ENCODE assay signal across 8 cellular contexts in genomic region chr12:131860472-131861260, GRCh38. TPM values are rescaled to one million over a fixed set of nuclear protein-coding genes. Genes with fewer than 3 reads are reported as not detected.
DNase-seq lines count a peak whose midpoint lies in the region; ATAC-seq and TF ChIP-seq lines count a peak whose summit lies in the region.

No MANE protein-coding gene starts in this region.

- no peaks in the 10 kb centered on the region for H3K79me2 ChIP-seq in hepatocyte

- no peaks in the 10 kb centered on the region for H4K20me1 ChIP-seq in hepatocyte (ENCODE audit: insufficient read depth, poor library complexity, severe bottlenecking)

- 35% methylated on average over 18 of the region's 22 CpGs for WGBS in hepatocyte (ENCODE audit: low lambda C conversion rate, missing lambda C conversion rate)

- no peak overlapping the region for H3K4me3 Mint-ChIP-seq in activated naive CD8-positive, alpha-beta T cell treated with anti-CD3 and anti-CD28 coated beads for 36 hours
- no peak overlapping the region for H3K4me3 Mint-ChIP-seq in stimulated activated memory B cell treated with anti-CD40 and anti-IgM and Interleukin-4, amounts not matched to agents 10 μg/mL and 1 μg/mL and 100 μg/mL, for 72 hours

- H3K27ac ChIP-seq in hepatocyte, result peak overlapping the region; percentile 88

- peak; percentile 40 for DNase-seq in NCI-H146 treated with DMSO at 0.1 percent for 48 hours (lab: John Stamatoyannopoulos, UW; ENCODE audit: unreplicated experiment)
- no peak for DNase-seq in activated naive CD8-positive, alpha-beta T cell treated with anti-CD3 and anti-CD28 coated beads for 36 hours
- DNase-seq in hepatocyte (ENCODE audit: low spot score), result peak; percentile 90
- no peak for DNase-seq in cerebellar cortex (ENCODE audit: low spot score)

- H3K4me1 Mint-ChIP-seq in activated naive CD8-positive, alpha-beta T cell treated with anti-CD3 and anti-CD28 coated beads for 36 hours, result no peaks in the 10 kb centered on the region
- H3K4me1 Mint-ChIP-seq in stimulated activated memory B cell treated with anti-CD40 and anti-IgM and Interleukin-4, amounts not matched to agents 10 μg/mL and 1 μg/mL and 100 μg/mL, for 72 hours, result peaks cover 6% of the 10 kb centered on the region

- no peak overlapping the region for H3K4me3 ChIP-seq in hepatocyte

- no peaks in the 10 kb centered on the region for H3K36me3 Mint-ChIP-seq in activated naive CD8-positive, alpha-beta T cell treated with anti-CD3 and anti-CD28 coated beads for 36 hours
- H3K36me3 Mint-ChIP-seq in stimulated activated memory B cell treated with anti-CD40 and anti-IgM and Interleukin-4, amounts not matched to agents 10 μg/mL and 1 μg/mL and 100 μg/mL, for 72 hours, result no peaks in the 10 kb centered on the region

- H3K27me3 ChIP-seq in hepatocyte, result no peaks in the 10 kb centered on the region

- peak overlapping the region; percentile 29 for H3K9ac ChIP-seq in ES-I3 (ENCODE audit: low read depth, low read length)

- H3K36me3 ChIP-seq in ES-I3 (ENCODE audit: insufficient read depth, low read length) (no peaks in the 10 kb centered on the region), hepatocyte (replicated peaks; ENCODE audit: insufficient read depth, low read depth) (no peaks in the 10 kb centered on the region)

- H3K4me1 ChIP-seq in ES-I3 (ENCODE audit: insufficient read depth, low read length) (peaks cover 14% of the 10 kb centered on the region), hepatocyte (ENCODE audit: insufficient read depth) (peaks cover 21% of the 10 kb centered on the region)

- no peaks in the 10 kb centered on the region for H3K9me3 Mint-ChIP-seq in activated naive CD8-positive, alpha-beta T cell treated with anti-CD3 and anti-CD28 coated beads for 36 hours
- no peaks in the 10 kb centered on the region for H3K9me3 Mint-ChIP-seq in stimulated activated memory B cell treated with anti-CD40 and anti-IgM and Interleukin-4, amounts not matched to agents 10 μg/mL and 1 μg/mL and 100 μg/mL, for 72 hours

- no peaks in the 10 kb centered on the region for H3K9me2 ChIP-seq in hepatocyte (replicated peaks; ENCODE audit: insufficient read depth)

- no peaks in the 10 kb centered on the region for H3K9me3 ChIP-seq in ES-I3 (ENCODE audit: control insufficient read depth, insufficient read depth, low read length)
- H3K9me3 ChIP-seq in hepatocyte (ENCODE audit: low read depth), result no peaks in the 10 kb centered on the region

- H2AFZ ChIP-seq in hepatocyte, result peak overlapping the region; percentile 52

- peaks cover 12% of the 10 kb centered on the region for H3K27me3 Mint-ChIP-seq in activated naive CD8-positive, alpha-beta T cell treated with anti-CD3 and anti-CD28 coated beads for 36 hours
- peaks cover 53% of the 10 kb centered on the region for H3K27me3 Mint-ChIP-seq in stimulated activated memory B cell treated with anti-CD40 and anti-IgM and Interleukin-4, amounts not matched to agents 10 μg/mL and 1 μg/mL and 100 μg/mL, for 72 hours

- no peak for TF ChIP-seq CTCF in hepatocyte (IDR thresholded peaks at IDR 0.05; ENCODE audit: poor library complexity)

- ATAC-seq in stimulated activated memory B cell treated with anti-CD40 and anti-IgM and Interleukin-4, amounts not matched to agents 10 μg/mL and 1 μg/mL and 100 μg/mL, for 72 hours, result peak; percentile 35
- ATAC-seq in HG02588 (IDR thresholded peaks at IDR 0.05; ENCODE audit: unreplicated experiment) (no peak), HG02571 (IDR thresholded peaks at IDR 0.05; ENCODE audit: unreplicated experiment) (no peak)

- peak overlapping the region; percentile 54 for H3K27ac Mint-ChIP-seq in activated naive CD8-positive, alpha-beta T cell treated with anti-CD3 and anti-CD28 coated beads for 36 hours
- H3K27ac Mint-ChIP-seq in stimulated activated memory B cell treated with anti-CD40 and anti-IgM and Interleukin-4, amounts not matched to agents 10 μg/mL and 1 μg/mL and 100 μg/mL, for 72 hours, result no peak overlapping the region

- H3K4me2 ChIP-seq in hepatocyte, result peak overlapping the region; percentile 71

RNA-seq across cellular contexts. Expression of gene MMP17, which starts 32.5 kb away (rescaled TPM):
- under 1 TPM in 1 of 2 experiments, not detected in 1; 0.32 TPM for total RNA-seq in activated naive CD8-positive, alpha-beta T cell treated with anti-CD3 and anti-CD28 coated beads for 36 hours
- 0.40 and 0.44 TPM in 2 replicates for total RNA-seq in hepatocyte
- polyA plus RNA-seq in hepatocyte, result 0.42 and 0.78 TPM in 2 replicates

RNA-seq across cellular contexts. Expression of gene ULK1, which starts 33.8 kb away (rescaled TPM):
- total RNA-seq in activated naive CD8-positive, alpha-beta T cell treated with anti-CD3 and anti-CD28 coated beads for 36 hours, result 10 to 100 TPM; 11.4 to 12.5 TPM
- 9.4 and 9.8 TPM in 2 replicates for total RNA-seq in hepatocyte
- 11.0 and 14.8 TPM in 2 replicates for polyA plus RNA-seq in hepatocyte

Comparison
In these comparisons a context has a peak if more than half of its experiments do, and no peak if none do; other contexts are left out.
1. DNase-seq: peak in NCI-H146 treated with DMSO at 0.1 percent for 48 hours (single experiment) and hepatocyte (single experiment); none in activated naive CD8-positive, alpha-beta T cell treated with anti-CD3 and anti-CD28 coated beads for 36 hours (single experiment) and cerebellar cortex (single experiment).